In genomic region chr19:3879656-3880055, GRCh38 we compare ENCODE assay signal across 2 cellular contexts.
TF ChIP-seq lines count a peak whose summit lies in the region.

No MANE protein-coding gene starts in this region.

TF ChIP-seq in HCT116, 20 proteins besides CTCF, POLR2A, EP300 and RAD21:
- TF ChIP-seq, protein P1, sequence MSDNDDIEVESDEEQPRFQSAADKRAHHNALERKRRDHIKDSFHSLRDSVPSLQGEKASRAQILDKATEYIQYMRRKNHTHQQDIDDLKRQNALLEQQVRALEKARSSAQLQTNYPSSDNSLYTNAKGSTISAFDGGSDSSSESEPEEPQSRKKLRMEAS (IDR thresholded peaks at IDR 0.05) = no peak
- TF ChIP-seq CBX3 (IDR thresholded peaks at IDR 0.05; ENCODE audit: low read depth) = 0 out of 2 replicates have a peak, but pooled peaks have one; percentile 20

TF ChIP-seq in K562, 482 proteins besides CTCF, POLR2A, EP300 and RAD21:
- TF ChIP-seq, protein P2, sequence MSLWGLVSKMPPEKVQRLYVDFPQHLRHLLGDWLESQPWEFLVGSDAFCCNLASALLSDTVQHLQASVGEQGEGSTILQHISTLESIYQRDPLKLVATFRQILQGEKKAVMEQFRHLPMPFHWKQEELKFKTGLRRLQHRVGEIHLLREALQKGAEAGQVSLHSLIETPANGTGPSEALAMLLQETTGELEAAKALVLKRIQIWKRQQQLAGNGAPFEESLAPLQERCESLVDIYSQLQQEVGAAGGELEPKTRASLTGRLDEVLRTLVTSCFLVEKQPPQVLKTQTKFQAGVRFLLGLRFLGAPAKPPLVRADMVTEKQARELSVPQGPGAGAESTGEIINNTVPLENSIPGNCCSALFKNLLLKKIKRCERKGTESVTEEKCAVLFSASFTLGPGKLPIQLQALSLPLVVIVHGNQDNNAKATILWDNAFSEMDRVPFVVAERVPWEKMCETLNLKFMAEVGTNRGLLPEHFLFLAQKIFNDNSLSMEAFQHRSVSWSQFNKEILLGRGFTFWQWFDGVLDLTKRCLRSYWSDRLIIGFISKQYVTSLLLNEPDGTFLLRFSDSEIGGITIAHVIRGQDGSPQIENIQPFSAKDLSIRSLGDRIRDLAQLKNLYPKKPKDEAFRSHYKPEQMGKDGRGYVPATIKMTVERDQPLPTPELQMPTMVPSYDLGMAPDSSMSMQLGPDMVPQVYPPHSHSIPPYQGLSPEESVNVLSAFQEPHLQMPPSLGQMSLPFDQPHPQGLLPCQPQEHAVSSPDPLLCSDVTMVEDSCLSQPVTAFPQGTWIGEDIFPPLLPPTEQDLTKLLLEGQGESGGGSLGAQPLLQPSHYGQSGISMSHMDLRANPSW (CRISPR knock-in tag; IDR thresholded peaks at IDR 0.05) = no peak
- TF ChIP-seq ZNF24 (IDR thresholded peaks at IDR 0.05) (no peak), ZNF184 (CRISPR knock-in tag; IDR thresholded peaks at IDR 0.05) (no peak), RBM22 (IDR thresholded peaks at IDR 0.05; ENCODE audit: low read depth, low read length, poor library complexity, severe bottlenecking) (no peak), EGR1 (conservative IDR thresholded peaks at IDR 0.05) (no peak), HNRNPLL (IDR thresholded peaks at IDR 0.05; ENCODE audit: low read depth, low read length, poor library complexity, severe bottlenecking) (no peak), ZNF639 (CRISPR knock-in tag; conservative IDR thresholded peaks at IDR 0.05 in 1 of 2, IDR thresholded peaks at IDR 0.05 in 1 of 2) (no peak), SUPT5H (IDR thresholded peaks at IDR 0.05) (no peak), NFIX (CRISPR knock-in tag; IDR thresholded peaks at IDR 0.05; ENCODE audit: low read depth) (no peak), CBX3 (IDR thresholded peaks at IDR 0.05; ENCODE audit: borderline replicate concordance in 1 of 2, low read length in 2 of 2) (0 out of 3 replicates have a peak, but pooled peaks of 1 of the 2 experiments have one; percentile 57), MIER1 (IDR thresholded peaks at IDR 0.05; ENCODE audit: low read depth) (0 out of 2 replicates have a peak, but pooled peaks have one; percentile 23), PTTG1 (tag; IDR thresholded peaks at IDR 0.05; ENCODE audit: low read depth) (no peak), HDGF (IDR thresholded peaks at IDR 0.05) (no peak), ZNF217 (CRISPR knock-in tag; IDR thresholded peaks at IDR 0.05) (no peak), ZNF75A (CRISPR knock-in tag; IDR thresholded peaks at IDR 0.05) (no peak), JUNB (CRISPR knock-in tag; conservative IDR thresholded peaks at IDR 0.05) (no peak), CTCFL (IDR thresholded peaks at IDR 0.05; ENCODE audit: borderline replicate concordance, insufficient read depth, low read depth, low read length, poor library complexity, severe bottlenecking) (peak; percentile 61), RBM25 (IDR thresholded peaks at IDR 0.05; ENCODE audit: low read depth, low read length, severe bottlenecking) (peak; percentile 41), PTRF (tag; IDR thresholded peaks at IDR 0.05) (no peak), TOE1 (IDR thresholded peaks at IDR 0.05; ENCODE audit: borderline replicate concordance) (no peak), TOE1 (CRISPR knock-in tag; IDR thresholded peaks at IDR 0.05; ENCODE audit: borderline replicate concordance, low read depth) (no peak), USF1 (CRISPR knock-in tag; IDR thresholded peaks at IDR 0.05) (no peak), CBX1 (IDR thresholded peaks at IDR 0.05; ENCODE audit: low read depth) (0 out of 2 replicates have a peak, but pooled peaks have one; percentile 34), ADNP (tag; IDR thresholded peaks at IDR 0.05) (peak; percentile 54), ZNF212 (CRISPR knock-in tag; IDR thresholded peaks at IDR 0.05) (no peak), JUND (IDR thresholded peaks at IDR 0.05; ENCODE audit: borderline replicate concordance, low read depth, low read length) (0 out of 2 replicates have a peak, but pooled peaks have one; percentile 6), JUND (tag; IDR thresholded peaks at IDR 0.05; ENCODE audit: borderline replicate concordance, low read depth, low read length) (no peak), SMAD3 (CRISPR knock-in tag; conservative IDR thresholded peaks at IDR 0.05) (no peak), TCF7 (IDR thresholded peaks at IDR 0.05; ENCODE audit: borderline replicate concordance) (no peak), HSF4 (CRISPR knock-in tag; IDR thresholded peaks at IDR 0.05; ENCODE audit: borderline replicate concordance) (no peak), ZNF695 (CRISPR knock-in tag; IDR thresholded peaks at IDR 0.05) (no peak), CAMTA2 (CRISPR knock-in tag; conservative IDR thresholded peaks at IDR 0.05) (no peak), BCOR (IDR thresholded peaks at IDR 0.05) (peak; percentile 45; the same call in 1 of the 2 replicates), HNRNPL (IDR thresholded peaks at IDR 0.05; ENCODE audit: low read depth, low read length) (no peak), MAFF (IDR thresholded peaks at IDR 0.05; ENCODE audit: low read length) (no peak), ZNF395 (CRISPR knock-in tag; IDR thresholded peaks at IDR 0.05) (no peak), ARID1B (IDR thresholded peaks at IDR 0.05) (no peak)
- TF ChIP-seq, protein P3, sequence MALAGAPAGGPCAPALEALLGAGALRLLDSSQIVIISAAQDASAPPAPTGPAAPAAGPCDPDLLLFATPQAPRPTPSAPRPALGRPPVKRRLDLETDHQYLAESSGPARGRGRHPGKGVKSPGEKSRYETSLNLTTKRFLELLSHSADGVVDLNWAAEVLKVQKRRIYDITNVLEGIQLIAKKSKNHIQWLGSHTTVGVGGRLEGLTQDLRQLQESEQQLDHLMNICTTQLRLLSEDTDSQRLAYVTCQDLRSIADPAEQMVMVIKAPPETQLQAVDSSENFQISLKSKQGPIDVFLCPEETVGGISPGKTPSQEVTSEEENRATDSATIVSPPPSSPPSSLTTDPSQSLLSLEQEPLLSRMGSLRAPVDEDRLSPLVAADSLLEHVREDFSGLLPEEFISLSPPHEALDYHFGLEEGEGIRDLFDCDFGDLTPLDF (CRISPR knock-in tag; IDR thresholded peaks at IDR 0.05) = no peak
- TF ChIP-seq, protein P4, sequence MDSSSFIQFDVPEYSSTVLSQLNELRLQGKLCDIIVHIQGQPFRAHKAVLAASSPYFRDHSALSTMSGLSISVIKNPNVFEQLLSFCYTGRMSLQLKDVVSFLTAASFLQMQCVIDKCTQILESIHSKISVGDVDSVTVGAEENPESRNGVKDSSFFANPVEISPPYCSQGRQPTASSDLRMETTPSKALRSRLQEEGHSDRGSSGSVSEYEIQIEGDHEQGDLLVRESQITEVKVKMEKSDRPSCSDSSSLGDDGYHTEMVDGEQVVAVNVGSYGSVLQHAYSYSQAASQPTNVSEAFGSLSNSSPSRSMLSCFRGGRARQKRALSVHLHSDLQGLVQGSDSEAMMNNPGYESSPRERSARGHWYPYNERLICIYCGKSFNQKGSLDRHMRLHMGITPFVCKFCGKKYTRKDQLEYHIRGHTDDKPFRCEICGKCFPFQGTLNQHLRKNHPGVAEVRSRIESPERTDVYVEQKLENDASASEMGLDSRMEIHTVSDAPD (CRISPR knock-in tag; IDR thresholded peaks at IDR 0.05) = no peak
- TF ChIP-seq, protein P5, sequence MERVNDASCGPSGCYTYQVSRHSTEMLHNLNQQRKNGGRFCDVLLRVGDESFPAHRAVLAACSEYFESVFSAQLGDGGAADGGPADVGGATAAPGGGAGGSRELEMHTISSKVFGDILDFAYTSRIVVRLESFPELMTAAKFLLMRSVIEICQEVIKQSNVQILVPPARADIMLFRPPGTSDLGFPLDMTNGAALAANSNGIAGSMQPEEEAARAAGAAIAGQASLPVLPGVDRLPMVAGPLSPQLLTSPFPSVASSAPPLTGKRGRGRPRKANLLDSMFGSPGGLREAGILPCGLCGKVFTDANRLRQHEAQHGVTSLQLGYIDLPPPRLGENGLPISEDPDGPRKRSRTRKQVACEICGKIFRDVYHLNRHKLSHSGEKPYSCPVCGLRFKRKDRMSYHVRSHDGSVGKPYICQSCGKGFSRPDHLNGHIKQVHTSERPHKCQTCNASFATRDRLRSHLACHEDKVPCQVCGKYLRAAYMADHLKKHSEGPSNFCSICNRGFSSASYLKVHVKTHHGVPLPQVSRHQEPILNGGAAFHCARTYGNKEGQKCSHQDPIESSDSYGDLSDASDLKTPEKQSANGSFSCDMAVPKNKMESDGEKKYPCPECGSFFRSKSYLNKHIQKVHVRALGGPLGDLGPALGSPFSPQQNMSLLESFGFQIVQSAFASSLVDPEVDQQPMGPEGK (CRISPR knock-in tag; IDR thresholded peaks at IDR 0.05; ENCODE audit: borderline replicate concordance) = no peak
- TF ChIP-seq, protein P6, sequence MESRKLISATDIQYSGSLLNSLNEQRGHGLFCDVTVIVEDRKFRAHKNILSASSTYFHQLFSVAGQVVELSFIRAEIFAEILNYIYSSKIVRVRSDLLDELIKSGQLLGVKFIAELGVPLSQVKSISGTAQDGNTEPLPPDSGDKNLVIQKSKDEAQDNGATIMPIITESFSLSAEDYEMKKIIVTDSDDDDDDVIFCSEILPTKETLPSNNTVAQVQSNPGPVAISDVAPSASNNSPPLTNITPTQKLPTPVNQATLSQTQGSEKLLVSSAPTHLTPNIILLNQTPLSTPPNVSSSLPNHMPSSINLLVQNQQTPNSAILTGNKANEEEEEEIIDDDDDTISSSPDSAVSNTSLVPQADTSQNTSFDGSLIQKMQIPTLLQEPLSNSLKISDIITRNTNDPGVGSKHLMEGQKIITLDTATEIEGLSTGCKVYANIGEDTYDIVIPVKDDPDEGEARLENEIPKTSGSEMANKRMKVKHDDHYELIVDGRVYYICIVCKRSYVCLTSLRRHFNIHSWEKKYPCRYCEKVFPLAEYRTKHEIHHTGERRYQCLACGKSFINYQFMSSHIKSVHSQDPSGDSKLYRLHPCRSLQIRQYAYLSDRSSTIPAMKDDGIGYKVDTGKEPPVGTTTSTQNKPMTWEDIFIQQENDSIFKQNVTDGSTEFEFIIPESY (CRISPR knock-in tag; IDR thresholded peaks at IDR 0.05) = no peak
